8 cellular contexts compared by ENCODE assay signal in genomic region chr21:45640888-45641479, GRCh38. TPM values are rescaled to one million over a fixed set of nuclear protein-coding genes. Genes with fewer than 3 reads are reported as not detected.
A peak's percentile ranks its signal among the peaks of the same experiment; 100 is the strongest.
DNase-seq lines count a peak whose midpoint lies in the region; ATAC-seq, FAIRE-seq and TF ChIP-seq lines count a peak whose summit lies in the region.

No MANE protein-coding gene starts in this region.

- no peaks in the 10 kb centered on the region for H3K36me3 Mint-ChIP-seq in HFFc6 (ENCODE audit: low read depth)
- H3K36me3 Mint-ChIP-seq in naive B cell = no peaks in the 10 kb centered on the region

- ATAC-seq in naive B cell (ENCODE audit: low read depth in 2 of 2) = no peak
- no peak for ATAC-seq in GM18498 (IDR thresholded peaks at IDR 0.05; ENCODE audit: unreplicated experiment)
- no peak for ATAC-seq in GM21360 (IDR thresholded peaks at IDR 0.05; ENCODE audit: unreplicated experiment)

- peaks cover 37% of the 10 kb centered on the region for H3K27me3 Mint-ChIP-seq in HFFc6 (ENCODE audit: insufficient read depth)
- peaks cover 6 to 36% (median 17%) of the 10 kb centered on the region in 3 donors for H3K27me3 Mint-ChIP-seq in naive B cell

- no peak for FAIRE-seq in RCC 7860 (lab: Jason Lieb, UNC)

- no peak overlapping the region for H3K27ac Mint-ChIP-seq in HFFc6
- peak overlapping the region in 2 of 6 donors; percentile 34 to 68 for H3K27ac Mint-ChIP-seq in naive B cell

- H3K4me1 Mint-ChIP-seq in HFFc6 (ENCODE audit: low read depth) = peaks cover 5% of the 10 kb centered on the region; the same call in 1 of the 2 replicates
- H3K4me1 Mint-ChIP-seq in naive B cell = peaks cover 13 to 49% (median 14%) of the 10 kb centered on the region in 3 donors

- DNase-seq in DMS153 (lab: John Stamatoyannopoulos, UW) (peak; percentile 68), HFFc6 (no peak), brain pericyte (ENCODE audit: low read depth, low spot score) (peak; percentile 64), naive B cell (no peak), activated gamma-delta T cell (lab: John Stamatoyannopoulos, UW) (no peak), RCC 7860 (ENCODE audit: low spot score) (no peak)

- peaks cover 4% of the 10 kb centered on the region; the same call in 1 of the 2 replicates for H3K9me3 Mint-ChIP-seq in HFFc6
- H3K9me3 Mint-ChIP-seq in naive B cell = peaks cover 0 to 12% (median 0%) of the 10 kb centered on the region in 7 donors

- TF ChIP-seq CTCF in HFFc6 (IDR thresholded peaks at IDR 0.05) = peak; percentile 13; the same call in 1 of the 2 replicates

- H3K4me3 Mint-ChIP-seq in HFFc6 (no peak overlapping the region), naive B cell (peak overlapping the region in 7 of 8 donors; percentile 14 to 84 (median 67))

RNA-seq across cellular contexts. Expression of gene PCBP3, which starts 2.5 kb away (rescaled TPM):
- not detected for total RNA-seq in HFFc6 (2021; fragmentation: NEBNext Ultra II Directional; extraction: Animal tissue kit (Norgen Biotek cat#: 25700))
- polyA plus RNA-seq in naive B cell (ENCODE audit: low read depth in 6 of 6) = 1 to 10 TPM in 2 of 6 donors, under 1 TPM in 2, not detected in 2; 0.60 to 1.5 (median 0.93) TPM

Comparison
In these comparisons a context has a peak if more than half of its experiments do, and no peak if none do; other contexts are left out.
1. DNase-seq: peak in DMS153 (single experiment) and brain pericyte (single experiment); none in HFFc6 (single experiment), naive B cell (single experiment), activated gamma-delta T cell (single experiment) and RCC 7860 (single experiment).